Comparison of ENCODE assay signal across 1 cellular context in the genomic region with DNA sequence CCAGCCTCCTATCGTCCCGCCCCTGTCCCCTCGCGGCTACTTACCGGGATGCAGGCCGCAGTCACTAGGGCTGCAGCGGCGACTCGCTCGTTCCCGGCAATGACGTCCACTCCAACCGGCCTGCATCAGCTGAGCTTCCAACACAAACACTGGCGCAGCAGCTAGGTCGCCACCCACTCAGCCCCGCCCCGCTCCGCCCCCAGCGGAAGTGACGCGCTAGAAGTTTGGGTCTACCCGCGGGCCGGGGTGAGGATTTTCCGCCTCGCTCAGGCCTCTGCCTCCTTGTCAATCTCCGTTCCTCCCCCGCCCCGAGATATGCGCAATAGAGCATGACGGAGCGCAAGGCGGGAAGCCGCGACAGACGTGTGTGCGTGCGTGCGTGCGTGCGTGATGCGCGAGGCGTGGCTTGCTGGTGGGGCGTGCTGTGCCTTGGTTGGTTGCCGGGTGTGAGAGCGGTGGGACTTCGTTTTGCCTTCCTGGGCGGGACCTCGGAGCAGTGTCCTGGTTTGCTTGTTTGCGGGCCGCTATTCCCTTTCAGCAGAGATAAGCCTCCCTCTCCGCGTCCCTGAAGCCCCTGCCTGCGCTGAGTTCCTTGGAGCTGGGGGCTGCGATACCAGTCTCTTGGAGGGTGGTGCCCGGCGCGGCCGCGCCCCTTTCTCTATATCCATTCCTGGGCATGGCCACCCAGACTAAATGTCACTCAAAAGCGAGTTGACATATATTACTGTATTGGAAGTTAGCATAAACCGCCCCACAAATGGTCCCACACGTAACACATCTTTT.
TF ChIP-seq lines count a peak whose summit lies in the region.

A gene with protein sequence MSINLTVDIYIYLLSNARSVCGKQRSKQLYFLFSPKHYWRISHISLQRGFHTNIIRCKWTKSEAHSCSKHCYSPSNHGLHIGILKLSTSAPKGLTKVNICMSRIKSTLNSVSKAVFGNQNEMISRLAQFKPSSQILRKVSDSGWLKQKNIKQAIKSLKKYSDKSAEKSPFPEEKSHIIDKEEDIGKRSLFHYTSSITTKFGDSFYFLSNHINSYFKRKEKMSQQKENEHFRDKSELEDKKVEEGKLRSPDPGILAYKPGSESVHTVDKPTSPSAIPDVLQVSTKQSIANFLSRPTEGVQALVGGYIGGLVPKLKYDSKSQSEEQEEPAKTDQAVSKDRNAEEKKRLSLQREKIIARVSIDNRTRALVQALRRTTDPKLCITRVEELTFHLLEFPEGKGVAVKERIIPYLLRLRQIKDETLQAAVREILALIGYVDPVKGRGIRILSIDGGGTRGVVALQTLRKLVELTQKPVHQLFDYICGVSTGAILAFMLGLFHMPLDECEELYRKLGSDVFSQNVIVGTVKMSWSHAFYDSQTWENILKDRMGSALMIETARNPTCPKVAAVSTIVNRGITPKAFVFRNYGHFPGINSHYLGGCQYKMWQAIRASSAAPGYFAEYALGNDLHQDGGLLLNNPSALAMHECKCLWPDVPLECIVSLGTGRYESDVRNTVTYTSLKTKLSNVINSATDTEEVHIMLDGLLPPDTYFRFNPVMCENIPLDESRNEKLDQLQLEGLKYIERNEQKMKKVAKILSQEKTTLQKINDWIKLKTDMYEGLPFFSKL (minus strand): TSS at position 151 of the 783 bp plus-strand sequence. CDS start 10,644 bp downstream, outside the sequence.

TF ChIP-seq in K562, 482 proteins besides CTCF, POLR2A, EP300 and RAD21 (continued from another document and continues in another):
- TF ChIP-seq, protein P1, sequence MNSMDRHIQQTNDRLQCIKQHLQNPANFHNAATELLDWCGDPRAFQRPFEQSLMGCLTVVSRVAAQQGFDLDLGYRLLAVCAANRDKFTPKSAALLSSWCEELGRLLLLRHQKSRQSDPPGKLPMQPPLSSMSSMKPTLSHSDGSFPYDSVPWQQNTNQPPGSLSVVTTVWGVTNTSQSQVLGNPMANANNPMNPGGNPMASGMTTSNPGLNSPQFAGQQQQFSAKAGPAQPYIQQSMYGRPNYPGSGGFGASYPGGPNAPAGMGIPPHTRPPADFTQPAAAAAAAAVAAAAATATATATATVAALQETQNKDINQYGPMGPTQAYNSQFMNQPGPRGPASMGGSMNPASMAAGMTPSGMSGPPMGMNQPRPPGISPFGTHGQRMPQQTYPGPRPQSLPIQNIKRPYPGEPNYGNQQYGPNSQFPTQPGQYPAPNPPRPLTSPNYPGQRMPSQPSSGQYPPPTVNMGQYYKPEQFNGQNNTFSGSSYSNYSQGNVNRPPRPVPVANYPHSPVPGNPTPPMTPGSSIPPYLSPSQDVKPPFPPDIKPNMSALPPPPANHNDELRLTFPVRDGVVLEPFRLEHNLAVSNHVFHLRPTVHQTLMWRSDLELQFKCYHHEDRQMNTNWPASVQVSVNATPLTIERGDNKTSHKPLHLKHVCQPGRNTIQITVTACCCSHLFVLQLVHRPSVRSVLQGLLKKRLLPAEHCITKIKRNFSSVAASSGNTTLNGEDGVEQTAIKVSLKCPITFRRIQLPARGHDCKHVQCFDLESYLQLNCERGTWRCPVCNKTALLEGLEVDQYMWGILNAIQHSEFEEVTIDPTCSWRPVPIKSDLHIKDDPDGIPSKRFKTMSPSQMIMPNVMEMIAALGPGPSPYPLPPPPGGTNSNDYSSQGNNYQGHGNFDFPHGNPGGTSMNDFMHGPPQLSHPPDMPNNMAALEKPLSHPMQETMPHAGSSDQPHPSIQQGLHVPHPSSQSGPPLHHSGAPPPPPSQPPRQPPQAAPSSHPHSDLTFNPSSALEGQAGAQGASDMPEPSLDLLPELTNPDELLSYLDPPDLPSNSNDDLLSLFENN (IDR thresholded peaks at IDR 0.05; ENCODE audit: low read depth in 2 of 2, low read length in 2 of 2) = no peak
- no peak for TF ChIP-seq RBM34 (IDR thresholded peaks at IDR 0.05; ENCODE audit: borderline replicate concordance, insufficient read depth, low read length)
- TF ChIP-seq TAF1 (IDR thresholded peaks at IDR 0.05; ENCODE audit: control insufficient read depth, extremely low read depth, insufficient read depth, low read length, severe bottlenecking) = peak; percentile 76
- TF ChIP-seq, protein P2, sequence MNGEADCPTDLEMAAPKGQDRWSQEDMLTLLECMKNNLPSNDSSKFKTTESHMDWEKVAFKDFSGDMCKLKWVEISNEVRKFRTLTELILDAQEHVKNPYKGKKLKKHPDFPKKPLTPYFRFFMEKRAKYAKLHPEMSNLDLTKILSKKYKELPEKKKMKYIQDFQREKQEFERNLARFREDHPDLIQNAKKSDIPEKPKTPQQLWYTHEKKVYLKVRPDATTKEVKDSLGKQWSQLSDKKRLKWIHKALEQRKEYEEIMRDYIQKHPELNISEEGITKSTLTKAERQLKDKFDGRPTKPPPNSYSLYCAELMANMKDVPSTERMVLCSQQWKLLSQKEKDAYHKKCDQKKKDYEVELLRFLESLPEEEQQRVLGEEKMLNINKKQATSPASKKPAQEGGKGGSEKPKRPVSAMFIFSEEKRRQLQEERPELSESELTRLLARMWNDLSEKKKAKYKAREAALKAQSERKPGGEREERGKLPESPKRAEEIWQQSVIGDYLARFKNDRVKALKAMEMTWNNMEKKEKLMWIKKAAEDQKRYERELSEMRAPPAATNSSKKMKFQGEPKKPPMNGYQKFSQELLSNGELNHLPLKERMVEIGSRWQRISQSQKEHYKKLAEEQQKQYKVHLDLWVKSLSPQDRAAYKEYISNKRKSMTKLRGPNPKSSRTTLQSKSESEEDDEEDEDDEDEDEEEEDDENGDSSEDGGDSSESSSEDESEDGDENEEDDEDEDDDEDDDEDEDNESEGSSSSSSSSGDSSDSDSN (IDR thresholded peaks at IDR 0.05; ENCODE audit: borderline replicate concordance in 1 of 2, low read depth in 2 of 2, low read length in 2 of 2) = peak in 1 of 2 experiments; percentile 26; a peak in 1 of 4 replicates
- TF ChIP-seq ZBED1 (IDR thresholded peaks at IDR 0.05) = peak; percentile 75; the same call in 1 of the 2 replicates
- TF ChIP-seq ZNF707 (CRISPR knock-in tag; conservative IDR thresholded peaks at IDR 0.05) = no peak
- TF ChIP-seq ZNF445 (CRISPR knock-in tag; IDR thresholded peaks at IDR 0.05; ENCODE audit: low read depth) = no peak
- peak; percentile 71 for TF ChIP-seq CHD1 (IDR thresholded peaks at IDR 0.05; ENCODE audit: low read length)
- TF ChIP-seq NEUROD1 (IDR thresholded peaks at IDR 0.05; ENCODE audit: borderline replicate concordance, low read depth, low read length, partially characterized antibody) = peak; percentile 79
- no peak for TF ChIP-seq ZNF436 (CRISPR knock-in tag; IDR thresholded peaks at IDR 0.05)
- TF ChIP-seq TAF15 (IDR thresholded peaks at IDR 0.05; ENCODE audit: low read depth, low read length) = no peak
- TF ChIP-seq ZNF785 (CRISPR knock-in tag; IDR thresholded peaks at IDR 0.05) = no peak
- TF ChIP-seq ZNF3 (CRISPR knock-in tag; IDR thresholded peaks at IDR 0.05) = no peak
- TF ChIP-seq, protein P3, sequence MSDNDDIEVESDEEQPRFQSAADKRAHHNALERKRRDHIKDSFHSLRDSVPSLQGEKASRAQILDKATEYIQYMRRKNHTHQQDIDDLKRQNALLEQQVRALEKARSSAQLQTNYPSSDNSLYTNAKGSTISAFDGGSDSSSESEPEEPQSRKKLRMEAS (CRISPR knock-in tag; IDR thresholded peaks at IDR 0.05) = peak; percentile 97
- TF ChIP-seq, protein P4, sequence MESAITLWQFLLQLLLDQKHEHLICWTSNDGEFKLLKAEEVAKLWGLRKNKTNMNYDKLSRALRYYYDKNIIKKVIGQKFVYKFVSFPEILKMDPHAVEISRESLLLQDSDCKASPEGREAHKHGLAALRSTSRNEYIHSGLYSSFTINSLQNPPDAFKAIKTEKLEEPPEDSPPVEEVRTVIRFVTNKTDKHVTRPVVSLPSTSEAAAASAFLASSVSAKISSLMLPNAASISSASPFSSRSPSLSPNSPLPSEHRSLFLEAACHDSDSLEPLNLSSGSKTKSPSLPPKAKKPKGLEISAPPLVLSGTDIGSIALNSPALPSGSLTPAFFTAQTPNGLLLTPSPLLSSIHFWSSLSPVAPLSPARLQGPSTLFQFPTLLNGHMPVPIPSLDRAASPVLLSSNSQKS (CRISPR knock-in tag; IDR thresholded peaks at IDR 0.05) = no peak
- TF ChIP-seq FOXK2 (conservative IDR thresholded peaks at IDR 0.05 in 1 of 2, IDR thresholded peaks at IDR 0.05 in 1 of 2; ENCODE audit: low read depth in 2 of 2) = peak; percentile 90 to 95
- TF ChIP-seq ZNF354B (CRISPR knock-in tag; IDR thresholded peaks at IDR 0.05) = peak; percentile 38; the same call in 1 of the 2 replicates
- no peak for TF ChIP-seq ELF2 (CRISPR knock-in tag; IDR thresholded peaks at IDR 0.05)
- TF ChIP-seq, protein P5, sequence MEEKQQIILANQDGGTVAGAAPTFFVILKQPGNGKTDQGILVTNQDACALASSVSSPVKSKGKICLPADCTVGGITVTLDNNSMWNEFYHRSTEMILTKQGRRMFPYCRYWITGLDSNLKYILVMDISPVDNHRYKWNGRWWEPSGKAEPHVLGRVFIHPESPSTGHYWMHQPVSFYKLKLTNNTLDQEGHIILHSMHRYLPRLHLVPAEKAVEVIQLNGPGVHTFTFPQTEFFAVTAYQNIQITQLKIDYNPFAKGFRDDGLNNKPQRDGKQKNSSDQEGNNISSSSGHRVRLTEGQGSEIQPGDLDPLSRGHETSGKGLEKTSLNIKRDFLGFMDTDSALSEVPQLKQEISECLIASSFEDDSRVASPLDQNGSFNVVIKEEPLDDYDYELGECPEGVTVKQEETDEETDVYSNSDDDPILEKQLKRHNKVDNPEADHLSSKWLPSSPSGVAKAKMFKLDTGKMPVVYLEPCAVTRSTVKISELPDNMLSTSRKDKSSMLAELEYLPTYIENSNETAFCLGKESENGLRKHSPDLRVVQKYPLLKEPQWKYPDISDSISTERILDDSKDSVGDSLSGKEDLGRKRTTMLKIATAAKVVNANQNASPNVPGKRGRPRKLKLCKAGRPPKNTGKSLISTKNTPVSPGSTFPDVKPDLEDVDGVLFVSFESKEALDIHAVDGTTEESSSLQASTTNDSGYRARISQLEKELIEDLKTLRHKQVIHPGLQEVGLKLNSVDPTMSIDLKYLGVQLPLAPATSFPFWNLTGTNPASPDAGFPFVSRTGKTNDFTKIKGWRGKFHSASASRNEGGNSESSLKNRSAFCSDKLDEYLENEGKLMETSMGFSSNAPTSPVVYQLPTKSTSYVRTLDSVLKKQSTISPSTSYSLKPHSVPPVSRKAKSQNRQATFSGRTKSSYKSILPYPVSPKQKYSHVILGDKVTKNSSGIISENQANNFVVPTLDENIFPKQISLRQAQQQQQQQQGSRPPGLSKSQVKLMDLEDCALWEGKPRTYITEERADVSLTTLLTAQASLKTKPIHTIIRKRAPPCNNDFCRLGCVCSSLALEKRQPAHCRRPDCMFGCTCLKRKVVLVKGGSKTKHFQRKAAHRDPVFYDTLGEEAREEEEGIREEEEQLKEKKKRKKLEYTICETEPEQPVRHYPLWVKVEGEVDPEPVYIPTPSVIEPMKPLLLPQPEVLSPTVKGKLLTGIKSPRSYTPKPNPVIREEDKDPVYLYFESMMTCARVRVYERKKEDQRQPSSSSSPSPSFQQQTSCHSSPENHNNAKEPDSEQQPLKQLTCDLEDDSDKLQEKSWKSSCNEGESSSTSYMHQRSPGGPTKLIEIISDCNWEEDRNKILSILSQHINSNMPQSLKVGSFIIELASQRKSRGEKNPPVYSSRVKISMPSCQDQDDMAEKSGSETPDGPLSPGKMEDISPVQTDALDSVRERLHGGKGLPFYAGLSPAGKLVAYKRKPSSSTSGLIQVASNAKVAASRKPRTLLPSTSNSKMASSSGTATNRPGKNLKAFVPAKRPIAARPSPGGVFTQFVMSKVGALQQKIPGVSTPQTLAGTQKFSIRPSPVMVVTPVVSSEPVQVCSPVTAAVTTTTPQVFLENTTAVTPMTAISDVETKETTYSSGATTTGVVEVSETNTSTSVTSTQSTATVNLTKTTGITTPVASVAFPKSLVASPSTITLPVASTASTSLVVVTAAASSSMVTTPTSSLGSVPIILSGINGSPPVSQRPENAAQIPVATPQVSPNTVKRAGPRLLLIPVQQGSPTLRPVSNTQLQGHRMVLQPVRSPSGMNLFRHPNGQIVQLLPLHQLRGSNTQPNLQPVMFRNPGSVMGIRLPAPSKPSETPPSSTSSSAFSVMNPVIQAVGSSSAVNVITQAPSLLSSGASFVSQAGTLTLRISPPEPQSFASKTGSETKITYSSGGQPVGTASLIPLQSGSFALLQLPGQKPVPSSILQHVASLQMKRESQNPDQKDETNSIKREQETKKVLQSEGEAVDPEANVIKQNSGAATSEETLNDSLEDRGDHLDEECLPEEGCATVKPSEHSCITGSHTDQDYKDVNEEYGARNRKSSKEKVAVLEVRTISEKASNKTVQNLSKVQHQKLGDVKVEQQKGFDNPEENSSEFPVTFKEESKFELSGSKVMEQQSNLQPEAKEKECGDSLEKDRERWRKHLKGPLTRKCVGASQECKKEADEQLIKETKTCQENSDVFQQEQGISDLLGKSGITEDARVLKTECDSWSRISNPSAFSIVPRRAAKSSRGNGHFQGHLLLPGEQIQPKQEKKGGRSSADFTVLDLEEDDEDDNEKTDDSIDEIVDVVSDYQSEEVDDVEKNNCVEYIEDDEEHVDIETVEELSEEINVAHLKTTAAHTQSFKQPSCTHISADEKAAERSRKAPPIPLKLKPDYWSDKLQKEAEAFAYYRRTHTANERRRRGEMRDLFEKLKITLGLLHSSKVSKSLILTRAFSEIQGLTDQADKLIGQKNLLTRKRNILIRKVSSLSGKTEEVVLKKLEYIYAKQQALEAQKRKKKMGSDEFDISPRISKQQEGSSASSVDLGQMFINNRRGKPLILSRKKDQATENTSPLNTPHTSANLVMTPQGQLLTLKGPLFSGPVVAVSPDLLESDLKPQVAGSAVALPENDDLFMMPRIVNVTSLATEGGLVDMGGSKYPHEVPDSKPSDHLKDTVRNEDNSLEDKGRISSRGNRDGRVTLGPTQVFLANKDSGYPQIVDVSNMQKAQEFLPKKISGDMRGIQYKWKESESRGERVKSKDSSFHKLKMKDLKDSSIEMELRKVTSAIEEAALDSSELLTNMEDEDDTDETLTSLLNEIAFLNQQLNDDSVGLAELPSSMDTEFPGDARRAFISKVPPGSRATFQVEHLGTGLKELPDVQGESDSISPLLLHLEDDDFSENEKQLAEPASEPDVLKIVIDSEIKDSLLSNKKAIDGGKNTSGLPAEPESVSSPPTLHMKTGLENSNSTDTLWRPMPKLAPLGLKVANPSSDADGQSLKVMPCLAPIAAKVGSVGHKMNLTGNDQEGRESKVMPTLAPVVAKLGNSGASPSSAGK (IDR thresholded peaks at IDR 0.05) = peak; percentile 91
- TF ChIP-seq, protein P6, sequence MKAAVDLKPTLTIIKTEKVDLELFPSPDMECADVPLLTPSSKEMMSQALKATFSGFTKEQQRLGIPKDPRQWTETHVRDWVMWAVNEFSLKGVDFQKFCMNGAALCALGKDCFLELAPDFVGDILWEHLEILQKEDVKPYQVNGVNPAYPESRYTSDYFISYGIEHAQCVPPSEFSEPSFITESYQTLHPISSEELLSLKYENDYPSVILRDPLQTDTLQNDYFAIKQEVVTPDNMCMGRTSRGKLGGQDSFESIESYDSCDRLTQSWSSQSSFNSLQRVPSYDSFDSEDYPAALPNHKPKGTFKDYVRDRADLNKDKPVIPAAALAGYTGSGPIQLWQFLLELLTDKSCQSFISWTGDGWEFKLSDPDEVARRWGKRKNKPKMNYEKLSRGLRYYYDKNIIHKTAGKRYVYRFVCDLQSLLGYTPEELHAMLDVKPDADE (conservative IDR thresholded peaks at IDR 0.05; ENCODE audit: control insufficient read depth, low read depth, low read length) = peak; percentile 87
- 0 out of 2 replicates have a peak, but pooled peaks have one; percentile 38 for TF ChIP-seq ZNF75A (CRISPR knock-in tag; IDR thresholded peaks at IDR 0.05)
